In the genomic region with DNA sequence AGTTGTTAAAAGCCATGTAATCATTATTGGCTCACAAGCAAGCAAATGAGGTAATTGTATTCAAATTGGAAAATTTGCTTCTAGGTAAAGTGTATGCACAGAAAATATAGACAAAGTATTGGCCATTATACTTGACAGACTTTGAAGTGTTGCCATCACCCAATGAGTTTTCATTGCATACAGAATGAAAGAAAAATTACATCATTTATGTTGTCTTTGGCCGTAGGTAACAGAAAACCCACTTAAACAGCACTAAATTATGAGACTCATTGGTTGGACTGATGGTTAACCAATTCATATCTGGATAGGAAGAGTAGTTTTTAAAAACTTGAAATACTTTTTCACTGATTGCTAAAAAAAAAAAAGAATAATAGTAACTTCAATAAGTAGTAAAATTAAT, we compare ENCODE assay signal across 6 cellular contexts.
"Had no signal": no experiment of that assay in that cellular context is flagged by ENCODE, and none has a peak within 500 bp of the region (broad histone marks: within the 10 kb centered on the region; RNA-seq: fewer than 3 reads in every experiment).

No MANE protein-coding gene starts in this region.

- H3K4me3 Mint-ChIP-seq: GM23338, H9 had no signal

- H3K9me3 Mint-ChIP-seq: GM23338, H9 had no signal

- H3K4me3 ChIP-seq: GM23338, K562 had no signal

- H3K27ac Mint-ChIP-seq: GM23338, H9 had no signal

- ATAC-seq: GM23338, K562 had no signal

- DNase-seq: H9, HCEC 1CT, IMR-90, KG1 had no signal
